ENCODE assay signal across 9 cellular contexts in the genomic region with DNA sequence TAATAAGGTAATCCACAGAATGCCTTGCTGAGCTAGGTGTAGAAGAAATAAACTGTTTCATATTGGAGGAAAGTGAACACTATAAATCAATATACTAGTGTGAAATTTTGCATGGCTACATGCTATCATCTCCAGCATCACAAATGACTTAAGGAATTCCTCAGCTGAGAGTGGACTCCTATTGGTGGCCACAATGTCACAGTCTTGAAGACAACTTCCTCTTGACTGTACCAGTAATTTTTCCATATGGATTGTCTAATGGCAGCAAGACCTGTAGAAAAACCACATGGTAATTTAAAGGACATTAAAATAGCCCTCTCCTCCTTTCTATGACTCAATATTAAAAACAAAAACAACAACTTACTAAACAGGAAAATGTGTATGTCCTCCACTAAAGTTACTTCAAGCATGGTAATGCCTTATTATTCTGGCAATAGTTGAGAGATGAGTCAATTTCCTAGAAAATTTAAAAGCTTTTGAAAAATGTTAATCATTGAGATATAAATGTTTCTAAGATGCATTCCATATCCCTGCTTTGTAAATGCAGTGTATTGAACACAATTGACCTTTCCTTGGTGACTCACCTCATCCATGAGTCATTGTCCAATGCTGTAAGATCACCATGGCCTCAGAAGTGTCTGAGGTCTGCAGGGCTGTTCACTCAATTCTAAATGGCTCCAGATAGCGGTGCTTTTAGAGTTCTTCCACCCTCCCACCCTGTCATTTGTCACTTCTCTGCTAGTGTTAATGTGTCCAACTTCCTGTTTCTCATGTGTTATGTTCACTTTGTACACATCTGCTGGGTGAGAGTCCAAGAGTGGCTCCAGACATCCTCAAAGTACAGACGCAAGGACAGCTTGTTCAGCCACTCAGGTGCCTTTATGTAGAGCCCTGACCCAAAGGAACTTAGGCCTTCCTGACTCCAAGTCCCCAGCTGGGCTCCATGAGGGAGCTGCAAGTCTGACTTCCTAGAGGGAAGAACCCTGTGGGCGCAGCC. TPM values are rescaled to one million over a fixed set of nuclear protein-coding genes. Genes with fewer than 3 reads are reported as not detected.
DNase-seq lines count a peak whose midpoint lies in the region; FAIRE-seq and TF ChIP-seq lines count a peak whose summit lies in the region.
"Had no signal": no experiment of that assay in that cellular context is flagged by ENCODE, and none has a peak within 500 bp of the region (broad histone marks: within the 10 kb centered on the region; RNA-seq: fewer than 3 reads in every experiment).

No MANE protein-coding gene starts in this region.

- TF ChIP-seq CTCF in suprapubic skin (IDR thresholded peaks at IDR 0.05) (no peak), D721Med (IDR thresholded peaks at IDR 0.05; ENCODE audit: insufficient read depth, missing control alignments) (no peak)

- no peak for TF ChIP-seq POLR2A in suprapubic skin (IDR thresholded peaks at IDR 0.05)

- no peaks in the 10 kb centered on the region for H3K9me3 ChIP-seq in suprapubic skin

- H3K4me3 ChIP-seq in suprapubic skin, result no peak overlapping the region

- H3K36me3 ChIP-seq in suprapubic skin, result no peaks in the 10 kb centered on the region

- peak overlapping the region; percentile 76 for H3K27ac ChIP-seq in suprapubic skin

- WGBS in suprapubic skin, result 50% methylated on average over 3 of the region's 3 CpGs

- DNase-seq in activated CD8-positive, alpha-beta memory T cell treated with anti-CD3 and anti-CD28 coated beads for 24 hours, result peak; percentile 57
- no peak for DNase-seq in activated CD8-positive, alpha-beta memory T cell treated with anti-CD3 and anti-CD28 coated beads, Interleukin-2, amount 50 U/mL, for 4 hours
- DNase-seq in SHP77 treated with DMSO at 0.1 percent for 48 hours (lab: John Stamatoyannopoulos, UW), result peak; percentile 12
- DNase-seq in fibroblast of peridontal ligament (ENCODE audit: extremely low read depth), result peak; percentile 97
- DNase-seq in suprapubic skin (ENCODE audit: low spot score in 2 of 2), result no peak
- DNase-seq in cerebellar nuclear complex (lab: John Stamatoyannopoulos, UW), result no peak
- no peak for DNase-seq in mesenteric fat pad (ENCODE audit: low spot score)
- no peak for DNase-seq in D721Med (ENCODE audit: insufficient read length, low spot score)

- no peaks in the 10 kb centered on the region for H3K27me3 ChIP-seq in suprapubic skin

- peaks cover 27% of the 10 kb centered on the region for H3K4me1 ChIP-seq in suprapubic skin

- FAIRE-seq in D721Med (lab: Jason Lieb, UNC), result no peak
- FAIRE-seq: G401.6 had no signal

- no peak for TF ChIP-seq EP300 in suprapubic skin (IDR thresholded peaks at IDR 0.05)

RNA-seq across cellular contexts. Expression of a gene that starts 32.8 kb away (rescaled TPM):
- total RNA-seq in suprapubic skin (1 to 10 TPM in 1 of 4 donors, not detected in 3; 1.2 TPM), mesenteric fat pad (0.39 TPM)

Comparison
In these comparisons a context has a peak if more than half of its experiments do, and no peak if none do; other contexts are left out.
1. DNase-seq: peak in activated CD8-positive, alpha-beta memory T cell treated with anti-CD3 and anti-CD28 coated beads for 24 hours (single experiment), SHP77 treated with DMSO at 0.1 percent for 48 hours (single experiment) and fibroblast of peridontal ligament (single experiment); none in activated CD8-positive, alpha-beta memory T cell treated with anti-CD3 and anti-CD28 coated beads, Interleukin-2, amount 50 U/mL, for 4 hours (single experiment), suprapubic skin (0 of 2), cerebellar nuclear complex (0 of 2), mesenteric fat pad (single experiment) and D721Med (single experiment).